1 cellular context compared by ENCODE assay signal in genomic region chr1:109773900-109774485, GRCh38.
A peak's percentile ranks its signal among the peaks of the same experiment; 100 is the strongest.
TF ChIP-seq lines count a peak whose summit lies in the region.

No MANE protein-coding gene starts in this region.

TF ChIP-seq in K562, 482 proteins besides CTCF, POLR2A, EP300 and RAD21 (continued from another document):
- TF ChIP-seq ARID2 (IDR thresholded peaks at IDR 0.05): no peak
- TF ChIP-seq FOXP1 (CRISPR knock-in tag; IDR thresholded peaks at IDR 0.05): peak; percentile 64; the same call in 1 of the 2 replicates
- TF ChIP-seq ARNT (IDR thresholded peaks at IDR 0.05): no peak
- TF ChIP-seq ARID1B (IDR thresholded peaks at IDR 0.05): no peak
- TF ChIP-seq RUNX1 (IDR thresholded peaks at IDR 0.05; ENCODE audit: low read depth): 0 out of 2 replicates have a peak, but pooled peaks have one; percentile 66
- TF ChIP-seq C11orf30 (IDR thresholded peaks at IDR 0.05; ENCODE audit: low read depth): no peak
- TF ChIP-seq TEAD2 (tag; IDR thresholded peaks at IDR 0.05): no peak
- TF ChIP-seq ZNF512 (tag; IDR thresholded peaks at IDR 0.05): no peak
- no peak for TF ChIP-seq FOXM1 (IDR thresholded peaks at IDR 0.05; ENCODE audit: low read depth)
- TF ChIP-seq FOXM1 (CRISPR knock-in tag; IDR thresholded peaks at IDR 0.05; ENCODE audit: low read depth): no peak
- no peak for TF ChIP-seq POLR3A (IDR thresholded peaks at IDR 0.05; ENCODE audit: borderline replicate concordance, extremely low read depth, insufficient read depth, insufficient read length)
- no peak for TF ChIP-seq MCM2 (IDR thresholded peaks at IDR 0.05; ENCODE audit: low read depth)
- TF ChIP-seq USF1 (CRISPR knock-in tag; IDR thresholded peaks at IDR 0.05): no peak
- TF ChIP-seq ZNF407 (IDR thresholded peaks at IDR 0.05; ENCODE audit: low read depth): no peak
- no peak for TF ChIP-seq SIN3A (IDR thresholded peaks at IDR 0.05; ENCODE audit: borderline replicate concordance in 2 of 2, control insufficient read depth in 1 of 2, low read depth in 2 of 2, low read length in 2 of 2)
- no peak for TF ChIP-seq GABPB2 (CRISPR knock-in tag; conservative IDR thresholded peaks at IDR 0.05)
- TF ChIP-seq MYNN (IDR thresholded peaks at IDR 0.05): no peak
- TF ChIP-seq MYNN (CRISPR knock-in tag; IDR thresholded peaks at IDR 0.05): no peak
- TF ChIP-seq ATF1 (CRISPR knock-in tag; IDR thresholded peaks at IDR 0.05): no peak
- TF ChIP-seq ATF1 (tag; IDR thresholded peaks at IDR 0.05): peak; percentile 7; the same call in 1 of the 2 replicates
- no peak for TF ChIP-seq SMAD2 (IDR thresholded peaks at IDR 0.05; ENCODE audit: low read depth, low read length)
